Comparison of ENCODE assay signal across 15 cellular contexts in the genomic region with DNA sequence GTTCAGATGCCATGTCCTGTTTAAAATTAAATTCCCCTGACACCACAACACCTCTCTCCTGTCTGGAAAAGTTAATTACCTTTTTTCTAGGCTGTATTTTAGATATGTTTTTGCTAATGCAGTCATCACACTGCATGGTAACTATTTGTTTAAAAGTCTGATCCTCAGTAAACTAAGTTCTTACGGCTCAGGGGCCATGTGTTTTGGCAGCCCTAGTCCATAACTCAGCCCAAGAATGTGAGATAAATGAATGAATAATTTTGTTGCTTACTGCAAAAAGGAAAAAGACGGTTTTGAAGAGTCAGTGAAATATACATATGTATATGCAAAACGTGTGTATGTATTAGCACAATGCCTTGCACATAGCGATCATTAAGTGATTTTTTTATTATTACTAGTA.
DNase-seq lines count a peak whose midpoint lies in the region; ATAC-seq and TF ChIP-seq lines count a peak whose summit lies in the region.
"Had no signal": no experiment of that assay in that cellular context is flagged by ENCODE, and none has a peak within 500 bp of the region (broad histone marks: within the 10 kb centered on the region; RNA-seq: fewer than 3 reads in every experiment).

No MANE protein-coding gene starts in this region.

- H3K9me3 Mint-ChIP-seq in activated T-cell treated with anti-CD3 and anti-CD28 coated beads, Interleukin-2, amount 50 U/mL, for 24 hours = peaks cover 2% of the 10 kb centered on the region

- H2AFZ ChIP-seq in smooth muscle cell (ENCODE audit: low read depth) = no peak overlapping the region
- H2AFZ ChIP-seq: GM23248 had no signal

- no peak overlapping the region for H3K27ac Mint-ChIP-seq in activated T-cell treated with anti-CD3 and anti-CD28 coated beads, Interleukin-2, amount 50 U/mL, for 24 hours
- H3K27ac Mint-ChIP-seq: CD4-positive, alpha-beta memory T cell had no signal

- peak overlapping the region; percentile 55 to 80 (median 75) for H3K27ac ChIP-seq in esophagus muscularis mucosa (replicated peaks in 1 of 4)
- peak overlapping the region; percentile 90 for H3K27ac ChIP-seq in smooth muscle cell (ENCODE audit: low read depth)
- no peak overlapping the region for H3K27ac ChIP-seq in tibial nerve
- H3K27ac ChIP-seq: GM23248 had no signal

- peak; percentile 29 for DNase-seq in esophagus muscularis mucosa (ENCODE audit: extremely low spot score)
- DNase-seq in iris pigment epithelial cell (ENCODE audit: low read depth) = peak; percentile 38
- DNase-seq in smooth muscle cell (lab: John Stamatoyannopoulos, UW; ENCODE audit: unreplicated experiment) = no peak
- no peak for DNase-seq in tibial nerve (ENCODE audit: low spot score in 2 of 2)
- DNase-seq in activated T-cell treated with anti-CD3 and anti-CD28 coated beads, Interleukin-2, amount 50 U/mL, for 24 hours = no peak
- DNase-seq: C1 segment of cervical spinal cord; Calu3; CD4-positive, alpha-beta memory T cell; COR-L47; DMS53; DND-41; GM23248; H7; HCEC 1CT had no signal

- H3K9me3 ChIP-seq in esophagus muscularis mucosa (no peaks in the 10 kb centered on the region), smooth muscle cell (replicated peaks; ENCODE audit: low read depth) (no peaks in the 10 kb centered on the region), tibial nerve (no peaks in the 10 kb centered on the region)

- H3K4me1 ChIP-seq in esophagus muscularis mucosa (peaks cover 0 to 58% (median 50%) of the 10 kb centered on the region in 4 donors), smooth muscle cell (ENCODE audit: low read depth) (peaks cover 7% of the 10 kb centered on the region), tibial nerve (peaks cover 0 to 6% (median 0%) of the 10 kb centered on the region in 4 donors)

- TF ChIP-seq POLR2A in esophagus muscularis mucosa (IDR thresholded peaks at IDR 0.05; ENCODE audit: low read depth) (no peak), tibial nerve (IDR thresholded peaks at IDR 0.05) (no peak)

- ATAC-seq in HG02885 (IDR thresholded peaks at IDR 0.05; ENCODE audit: poor library complexity, unreplicated experiment) = no peak

- intact Hi-C loops in esophagus muscularis mucosa (cut with DNase I) = no loop called here

- H3K79me2 ChIP-seq in smooth muscle cell (ENCODE audit: low read depth) = peaks cover 65% of the 10 kb centered on the region

- peak overlapping the region; percentile 68 for H3K4me2 ChIP-seq in smooth muscle cell

- WGBS in esophagus muscularis mucosa = 39% methylated on average over 4 of the region's 4 CpGs
- WGBS in smooth muscle cell (ENCODE audit: low lambda C conversion rate) = 54% methylated on average over 4 of the region's 4 CpGs
- 44 to 50% methylated on average over 4 of the region's 4 CpGs for WGBS in tibial nerve, 2 donors

- peaks cover 8% of the 10 kb centered on the region for H3F3A ChIP-seq in smooth muscle cell (ENCODE audit: low read depth)

- no peaks in the 10 kb centered on the region for H3K27me3 ChIP-seq in esophagus muscularis mucosa
- H3K27me3 ChIP-seq in smooth muscle cell (ENCODE audit: low read depth) = no peaks in the 10 kb centered on the region
- no peaks in the 10 kb centered on the region for H3K27me3 ChIP-seq in tibial nerve

- no peaks in the 10 kb centered on the region for H3K4me1 Mint-ChIP-seq in activated T-cell treated with anti-CD3 and anti-CD28 coated beads, Interleukin-2, amount 50 U/mL, for 24 hours (ENCODE audit: low read depth)
- H3K4me1 Mint-ChIP-seq: CD4-positive, alpha-beta memory T cell had no signal

- H3K4me3 ChIP-seq in esophagus muscularis mucosa (no peak overlapping the region), smooth muscle cell (no peak overlapping the region), tibial nerve (no peak overlapping the region)
- H3K4me3 ChIP-seq: GM23248 had no signal

- peaks cover 7% of the 10 kb centered on the region for H3K27me3 Mint-ChIP-seq in activated T-cell treated with anti-CD3 and anti-CD28 coated beads, Interleukin-2, amount 50 U/mL, for 24 hours

- H4K20me1 ChIP-seq in smooth muscle cell (ENCODE audit: low read depth) = no peaks in the 10 kb centered on the region

- no peaks in the 10 kb centered on the region for H3K36me3 Mint-ChIP-seq in activated T-cell treated with anti-CD3 and anti-CD28 coated beads, Interleukin-2, amount 50 U/mL, for 24 hours (ENCODE audit: low read depth)
- H3K36me3 Mint-ChIP-seq: CD4-positive, alpha-beta memory T cell had no signal

- TF ChIP-seq EP300 in esophagus muscularis mucosa (IDR thresholded peaks at IDR 0.05) (no peak), tibial nerve (IDR thresholded peaks at IDR 0.05) (no peak)

- no peak overlapping the region for H3K4me3 Mint-ChIP-seq in activated T-cell treated with anti-CD3 and anti-CD28 coated beads, Interleukin-2, amount 50 U/mL, for 24 hours
- H3K4me3 Mint-ChIP-seq: CD4-positive, alpha-beta memory T cell had no signal

- TF ChIP-seq CTCF in esophagus muscularis mucosa (IDR thresholded peaks at IDR 0.05) (no peak), smooth muscle cell (IDR thresholded peaks at IDR 0.05; ENCODE audit: borderline replicate concordance, insufficient read depth, poor library complexity, severe bottlenecking) (no peak), tibial nerve (IDR thresholded peaks at IDR 0.05) (no peak)

- H3K36me3 ChIP-seq in esophagus muscularis mucosa = no peaks in the 10 kb centered on the region
- no peaks in the 10 kb centered on the region for H3K36me3 ChIP-seq in smooth muscle cell (ENCODE audit: low read depth)
- no peaks in the 10 kb centered on the region for H3K36me3 ChIP-seq in tibial nerve

- H3K9ac ChIP-seq in smooth muscle cell (ENCODE audit: low read depth) = peak overlapping the region; percentile 29
- H3K9ac ChIP-seq: GM23248 had no signal

Comparison
In these comparisons a context has a peak if more than half of its experiments do, and no peak if none do; other contexts are left out.
1. DNase-seq: peak in esophagus muscularis mucosa (single experiment) and iris pigment epithelial cell (single experiment); none in smooth muscle cell (single experiment), tibial nerve (0 of 2) and activated T-cell treated with anti-CD3 and anti-CD28 coated beads, Interleukin-2, amount 50 U/mL, for 24 hours (single experiment).
2. H3K27ac ChIP-seq: peak in esophagus muscularis mucosa (4 of 4) and smooth muscle cell (single experiment); none in tibial nerve (0 of 4).